Comparison of ENCODE assay signal across 11 cellular contexts in genomic region chr13:41130356-41130755, GRCh38. TPM values are rescaled to one million over a fixed set of nuclear protein-coding genes. Genes with fewer than 3 reads are reported as not detected.
DNase-seq lines count a peak whose midpoint lies in the region; ATAC-seq, FAIRE-seq and TF ChIP-seq lines count a peak whose summit lies in the region.
"Had no signal": no experiment of that assay in that cellular context is flagged by ENCODE, and none has a peak within 500 bp of the region (broad histone marks: within the 10 kb centered on the region; RNA-seq: fewer than 3 reads in every experiment).

No MANE protein-coding gene starts in this region.

- no peak for TF ChIP-seq EP300 in H1 (IDR thresholded peaks at IDR 0.05; ENCODE audit: borderline replicate concordance in 1 of 2, low read depth in 2 of 2, low read length in 2 of 2)

- in situ Hi-C loops in Panc1 (cut with HindIII; ENCODE audit: low pct_unique_long_range_greater_than_20kb, low sequenced_read_pairs): no loop called here

- H3K36me3 ChIP-seq in Panc1 (ENCODE audit: control insufficient read depth, insufficient read depth, low read length) (no peaks in the 10 kb centered on the region; the same call in none of the 2 replicates), H1 (ENCODE audit: control insufficient read depth in 2 of 4, insufficient read depth in 4 of 4, low read length in 3 of 4) (peaks cover 0 to 3% (median 0%) of the 10 kb centered on the region in 4 experiments; a peak in 2 of 8 replicates)

- peaks cover 10% of the 10 kb centered on the region; the same call in 1 of the 2 replicates for H3K23me2 ChIP-seq in H1 (ENCODE audit: low read depth, low read length)

- H3K79me1 ChIP-seq in H1 (ENCODE audit: low read depth, low read length): peaks cover 7% of the 10 kb centered on the region; the same call in 1 of the 2 replicates

- peak overlapping the region; percentile 19 for H3K27ac Mint-ChIP-seq in activated T-cell treated with anti-CD3 and anti-CD28 coated beads, Interleukin-2, amount 50 U/mL, for 24 hours
- H3K27ac Mint-ChIP-seq: CD14-positive monocyte had no signal

- TF ChIP-seq CTCF in Panc1 (IDR thresholded peaks at IDR 0.05): no peak
- no peak for TF ChIP-seq CTCF in H1 (IDR thresholded peaks at IDR 0.05; ENCODE audit: control extremely low read depth in 1 of 3, insufficient read depth in 1 of 3, low read depth in 1 of 3, low read length in 3 of 3)

- H3K4me3 ChIP-seq in Panc1 (ENCODE audit: low read depth in 2 of 2, low read length in 2 of 2) (peak overlapping the region; percentile 39 to 68), H1 (ENCODE audit: extremely low read depth in 1 of 4, insufficient read depth in 2 of 4, low read depth in 3 of 4, low read length in 4 of 4) (peak overlapping the region in 1 of 4 experiments; percentile 38; a peak in 2 of 8 replicates), skeletal muscle cell (ENCODE audit: low read depth, low read length) (peak overlapping the region; percentile 24)

- ATAC-seq in Panc1: no peak
- ATAC-seq: left cardiac atrium had no signal

- H3K4ac ChIP-seq in H1 (replicated peaks; ENCODE audit: insufficient read length, low read depth, low read length): no peak overlapping the region

- no peak overlapping the region for H2AK5ac ChIP-seq in H1 (ENCODE audit: low read depth, low read length)

- H2BK12ac ChIP-seq in H1 (ENCODE audit: low read depth, low read length): no peak overlapping the region

- no peak overlapping the region for H4K8ac ChIP-seq in H1 (ENCODE audit: extremely low read depth, insufficient read depth, low read length)

- H3K4me2 ChIP-seq in H1 (ENCODE audit: insufficient read depth in 1 of 2, low read depth in 2 of 2, low read length in 2 of 2): peak overlapping the region; percentile 58 to 90

- H3K4me1 ChIP-seq in Panc1 (ENCODE audit: control insufficient read depth, insufficient read depth, low read length) (peaks cover 19% of the 10 kb centered on the region), H1 (replicated peaks in 1 of 4; ENCODE audit: control insufficient read depth in 3 of 4, insufficient read depth in 4 of 4, low read length in 3 of 4) (peaks cover 3 to 11% (median 8%) of the 10 kb centered on the region in 4 experiments; a peak in 5 of 7 replicates)

- H3K56ac ChIP-seq in H1 (replicated peaks; ENCODE audit: insufficient read length, low read depth, low read length): no peak overlapping the region

- POLR2A ChIA-PET in Panc1 (lab: Charles Lee) (no interaction called here), H1 (lab: Charles Lee; ENCODE audit: partially characterized antibody) (no interaction called here)

- H4K5ac ChIP-seq in H1 (ENCODE audit: insufficient read length, low read depth, low read length): no peak overlapping the region

- no peak overlapping the region; a peak in 1 of 7 replicates for H3K9ac ChIP-seq in H1 (replicated peaks in 1 of 4; ENCODE audit: extremely low read depth in 1 of 4, low read depth in 3 of 4, low read length in 3 of 4)

- 93% methylated on average over 3 of the region's 3 CpGs; no CpG with 5 or more reads in 1 of the 2 experiments for WGBS in H1 (ENCODE audit: extremely low coverage in 1 of 2, insufficient coverage in 1 of 2, insufficient read length in 1 of 2, insufficient replicate concordance in 2 of 2, low coverage in 1 of 2, low lambda C conversion rate in 2 of 2, missing lambda C conversion rate in 1 of 2), 2 experiments

- H4K91ac ChIP-seq in H1 (replicated peaks; ENCODE audit: insufficient read length, low read length): no peak overlapping the region

- no peak overlapping the region for H2BK20ac ChIP-seq in H1 (ENCODE audit: low read length)

- no peak overlapping the region for H2BK15ac ChIP-seq in H1 (ENCODE audit: low read length)

- H3K27me3 Mint-ChIP-seq in activated T-cell treated with anti-CD3 and anti-CD28 coated beads, Interleukin-2, amount 50 U/mL, for 24 hours: no peaks in the 10 kb centered on the region

- H3K27ac ChIP-seq in Panc1 (ENCODE audit: low read length) (peak overlapping the region; percentile 18; the same call in 1 of the 2 replicates), H1 (ENCODE audit: low read depth, low read length) (no peak overlapping the region)

- TSS peak; percentile 65 for BruUV-seq in Panc1 (replicated peaks; lab: Mats Ljungman, UMichigan)

- H3K18ac ChIP-seq in H1 (ENCODE audit: extremely low read depth, low read length): no peak overlapping the region

- no peak for TF ChIP-seq POLR2A in H1 (IDR thresholded peaks at IDR 0.05; ENCODE audit: control extremely low read depth in 1 of 2, low read depth in 2 of 2, low read length in 2 of 2)

- H4K20me1 ChIP-seq in H1 (replicated peaks in 1 of 2; ENCODE audit: control insufficient read depth in 1 of 2, insufficient read depth in 2 of 2, low read length in 2 of 2): peaks cover 0 to 10% of the 10 kb centered on the region in 2 experiments

- intact Hi-C loops in Panc1 (cut with micrococcal nuclease; ENCODE audit: unreplicated experiment): no loop called here

- no peak for DNase-seq in activated T-cell treated with anti-CD3 and anti-CD28 coated beads, Interleukin-2, amount 50 U/mL, for 24 hours
- DNase-seq in activated T-cell treated with anti-CD3 and anti-CD28 coated beads, Interleukin-2, amount 50 U/mL, for 1 hour: no peak
- DNase-seq in Panc1 (ENCODE audit: low read depth, low spot score): no peak
- DNase-seq in H1 (ENCODE audit: low read depth in 1 of 2, low spot score in 2 of 2): no peak
- DNase-seq in skeletal muscle cell (ENCODE audit: low read depth): no peak
- DNase-seq in NCI-H226: no peak
- no peak for DNase-seq in DMS114 treated with DMSO at 0.1 percent for 48 hours (lab: John Stamatoyannopoulos, UW; ENCODE audit: unreplicated experiment)
- DNase-seq in GF-D8 (lab: John Stamatoyannopoulos, UW): no peak
- DNase-seq: amygdala, left cardiac atrium had no signal

- H2BK120ac ChIP-seq in H1 (replicated peaks; ENCODE audit: low read depth, low read length): no peak overlapping the region

- FAIRE-seq in H1 (lab: Jason Lieb, UNC): no peak

- H3K4me3 Mint-ChIP-seq in activated T-cell treated with anti-CD3 and anti-CD28 coated beads, Interleukin-2, amount 50 U/mL, for 24 hours: peak overlapping the region; percentile 93
- H3K4me3 Mint-ChIP-seq: CD14-positive monocyte had no signal

- no peak overlapping the region for H3K23ac ChIP-seq in H1 (ENCODE audit: insufficient read length)

- no peak overlapping the region for H3K14ac ChIP-seq in H1 (ENCODE audit: insufficient read length)

- no peak for TF ChIP-seq RAD21 in H1 (IDR thresholded peaks at IDR 0.05 in 1 of 2, conservative IDR thresholded peaks at IDR 0.05 in 1 of 2; ENCODE audit: low read depth in 2 of 2, low read length in 2 of 2)

- H2BK5ac ChIP-seq in H1 (ENCODE audit: low read depth, low read length): no peak overlapping the region

- no peak overlapping the region for H2AFZ ChIP-seq in H1 (ENCODE audit: low read length)

- CTCF ChIA-PET in Panc1 (lab: Charles Lee) (no interaction called here), H1 (lab: Charles Lee; ENCODE audit: partially characterized antibody) (no interaction called here)

- peaks cover 4 to 39% of the 10 kb centered on the region in 2 experiments; a peak in 3 of 4 replicates for H3K79me2 ChIP-seq in H1 (ENCODE audit: control insufficient read depth in 1 of 2, insufficient read depth in 2 of 2, low read length in 2 of 2)

- peaks cover 59% of the 10 kb centered on the region for H3K36me3 Mint-ChIP-seq in activated T-cell treated with anti-CD3 and anti-CD28 coated beads, Interleukin-2, amount 50 U/mL, for 24 hours (ENCODE audit: low read depth)

- H3K9me3 Mint-ChIP-seq in activated T-cell treated with anti-CD3 and anti-CD28 coated beads, Interleukin-2, amount 50 U/mL, for 24 hours: no peaks in the 10 kb centered on the region

- peaks cover 49% of the 10 kb centered on the region for H3K4me1 Mint-ChIP-seq in activated T-cell treated with anti-CD3 and anti-CD28 coated beads, Interleukin-2, amount 50 U/mL, for 24 hours (ENCODE audit: low read depth)

- no peaks in the 10 kb centered on the region for H3K9me3 ChIP-seq in Panc1 (ENCODE audit: control insufficient read depth, insufficient read depth, low read depth, low read length)
- no peaks in the 10 kb centered on the region for H3K9me3 ChIP-seq in H1 (ENCODE audit: insufficient read depth in 2 of 2, low read depth in 1 of 2, low read length in 1 of 2)

- no peaks in the 10 kb centered on the region for H3K27me3 ChIP-seq in Panc1 (ENCODE audit: control insufficient read depth, insufficient read depth, low read length)
- no peaks in the 10 kb centered on the region for H3K27me3 ChIP-seq in H1 (replicated peaks in 1 of 4; ENCODE audit: control insufficient read depth in 3 of 4, extremely low read depth in 1 of 4, insufficient read depth in 3 of 4, low read length in 3 of 4)

TF ChIP-seq in H1, 55 proteins besides CTCF, POLR2A, EP300 and RAD21 (continues in another document):
- TF ChIP-seq FOSL1 (IDR thresholded peaks at IDR 0.05; ENCODE audit: insufficient read depth, low read depth, low read length): no peak
- TF ChIP-seq RNF2 (IDR thresholded peaks at IDR 0.05; ENCODE audit: borderline replicate concordance, low read depth, low read length, missing control alignments, poor library complexity, severe bottlenecking): no peak
- no peak for TF ChIP-seq BCL11A (IDR thresholded peaks at IDR 0.05; ENCODE audit: low read depth in 2 of 2, low read length in 2 of 2)
- no peak for TF ChIP-seq SRF (IDR thresholded peaks at IDR 0.05; ENCODE audit: low read depth, low read length)
- TF ChIP-seq E2F6 (IDR thresholded peaks at IDR 0.05): no peak
- no peak for TF ChIP-seq MAX (IDR thresholded peaks at IDR 0.05)

RNA-seq across cellular contexts. Expression of gene KBTBD6, which starts 2.2 kb away (rescaled TPM):
- total RNA-seq in Panc1 (2021; ENCODE audit: unreplicated experiment): 7.9 TPM
- polyA plus RNA-seq in Panc1 (2012; ENCODE audit: insufficient read length): 5.6 TPM
- total RNA-seq in H1 (2021; fragmentation: NEBNext Ultra II Directional; extraction: Animal tissue kit (Norgen Biotek cat#: 25700)): 10.2 and 11.3 TPM in 2 replicates
- 4.5 and 5.4 TPM in 2 replicates for polyA plus RNA-seq in H1 (2011; rRNA removed)
- polyA plus RNA-seq in H1 (2011; cell fraction: cytosol; rRNA removed): 5.2 TPM
- 3.7 TPM for polyA plus RNA-seq in H1 (2011; cell fraction: nucleus; rRNA removed)
- 4.4 to 6.2 TPM (median 5.7 TPM) in 4 replicates for polyA plus RNA-seq in H1 (2012, experiment 1 of 2)
- 0.81 TPM for polyA plus RNA-seq in H1 (2012, experiment 2 of 2)
- polyA plus RNA-seq in H1 (2013, experiment 1 of 2): 4.8 TPM
- 4.5 TPM for polyA plus RNA-seq in H1 (2013, experiment 2 of 2)
- polyA minus RNA-seq in H1 (2011; rRNA and poly(A)+ RNA removed): 15.7 and 16.6 TPM in 2 replicates
- polyA minus RNA-seq in H1 (2011; cell fraction: cytosol; rRNA and poly(A)+ RNA removed): 8.9 TPM
- polyA minus RNA-seq in H1 (2011; cell fraction: nucleus; rRNA and poly(A)+ RNA removed): 9.7 TPM
